Comparison of ENCODE assay signal across 1 cellular context in the genomic region with DNA sequence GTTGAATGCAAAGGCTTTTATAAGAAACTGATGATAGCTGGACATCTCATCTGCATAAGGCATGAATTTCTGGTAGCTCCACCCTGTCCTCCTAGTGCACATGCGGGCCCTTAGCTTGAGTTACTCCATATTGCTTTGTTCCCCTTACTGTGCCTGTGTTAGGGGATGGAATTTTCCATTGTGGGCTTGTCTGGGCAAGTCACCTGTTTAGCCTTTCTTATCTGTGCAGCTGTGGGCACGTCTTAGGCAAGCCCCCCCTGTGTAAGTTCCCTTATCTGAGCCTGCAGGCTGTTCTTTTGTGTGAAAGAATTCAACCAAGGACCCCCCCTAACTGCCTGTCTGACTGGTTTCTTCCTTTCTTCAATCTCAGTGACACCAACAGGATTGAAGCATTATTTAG.
TF ChIP-seq lines count a peak whose summit lies in the region.

No MANE protein-coding gene starts in this region.

TF ChIP-seq in K562, 482 proteins besides CTCF, POLR2A, EP300 and RAD21 (continued from another document and continues in another):
- TF ChIP-seq ZSCAN32 (CRISPR knock-in tag; IDR thresholded peaks at IDR 0.05) = peak; percentile 47; the same call in 1 of the 2 replicates
- TF ChIP-seq, protein P1, sequence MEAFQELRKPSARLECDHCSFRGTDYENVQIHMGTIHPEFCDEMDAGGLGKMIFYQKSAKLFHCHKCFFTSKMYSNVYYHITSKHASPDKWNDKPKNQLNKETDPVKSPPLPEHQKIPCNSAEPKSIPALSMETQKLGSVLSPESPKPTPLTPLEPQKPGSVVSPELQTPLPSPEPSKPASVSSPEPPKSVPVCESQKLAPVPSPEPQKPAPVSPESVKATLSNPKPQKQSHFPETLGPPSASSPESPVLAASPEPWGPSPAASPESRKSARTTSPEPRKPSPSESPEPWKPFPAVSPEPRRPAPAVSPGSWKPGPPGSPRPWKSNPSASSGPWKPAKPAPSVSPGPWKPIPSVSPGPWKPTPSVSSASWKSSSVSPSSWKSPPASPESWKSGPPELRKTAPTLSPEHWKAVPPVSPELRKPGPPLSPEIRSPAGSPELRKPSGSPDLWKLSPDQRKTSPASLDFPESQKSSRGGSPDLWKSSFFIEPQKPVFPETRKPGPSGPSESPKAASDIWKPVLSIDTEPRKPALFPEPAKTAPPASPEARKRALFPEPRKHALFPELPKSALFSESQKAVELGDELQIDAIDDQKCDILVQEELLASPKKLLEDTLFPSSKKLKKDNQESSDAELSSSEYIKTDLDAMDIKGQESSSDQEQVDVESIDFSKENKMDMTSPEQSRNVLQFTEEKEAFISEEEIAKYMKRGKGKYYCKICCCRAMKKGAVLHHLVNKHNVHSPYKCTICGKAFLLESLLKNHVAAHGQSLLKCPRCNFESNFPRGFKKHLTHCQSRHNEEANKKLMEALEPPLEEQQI (IDR thresholded peaks at IDR 0.05) = peak; percentile 89; the same call in 1 of the 2 replicates
- TF ChIP-seq, protein P2, sequence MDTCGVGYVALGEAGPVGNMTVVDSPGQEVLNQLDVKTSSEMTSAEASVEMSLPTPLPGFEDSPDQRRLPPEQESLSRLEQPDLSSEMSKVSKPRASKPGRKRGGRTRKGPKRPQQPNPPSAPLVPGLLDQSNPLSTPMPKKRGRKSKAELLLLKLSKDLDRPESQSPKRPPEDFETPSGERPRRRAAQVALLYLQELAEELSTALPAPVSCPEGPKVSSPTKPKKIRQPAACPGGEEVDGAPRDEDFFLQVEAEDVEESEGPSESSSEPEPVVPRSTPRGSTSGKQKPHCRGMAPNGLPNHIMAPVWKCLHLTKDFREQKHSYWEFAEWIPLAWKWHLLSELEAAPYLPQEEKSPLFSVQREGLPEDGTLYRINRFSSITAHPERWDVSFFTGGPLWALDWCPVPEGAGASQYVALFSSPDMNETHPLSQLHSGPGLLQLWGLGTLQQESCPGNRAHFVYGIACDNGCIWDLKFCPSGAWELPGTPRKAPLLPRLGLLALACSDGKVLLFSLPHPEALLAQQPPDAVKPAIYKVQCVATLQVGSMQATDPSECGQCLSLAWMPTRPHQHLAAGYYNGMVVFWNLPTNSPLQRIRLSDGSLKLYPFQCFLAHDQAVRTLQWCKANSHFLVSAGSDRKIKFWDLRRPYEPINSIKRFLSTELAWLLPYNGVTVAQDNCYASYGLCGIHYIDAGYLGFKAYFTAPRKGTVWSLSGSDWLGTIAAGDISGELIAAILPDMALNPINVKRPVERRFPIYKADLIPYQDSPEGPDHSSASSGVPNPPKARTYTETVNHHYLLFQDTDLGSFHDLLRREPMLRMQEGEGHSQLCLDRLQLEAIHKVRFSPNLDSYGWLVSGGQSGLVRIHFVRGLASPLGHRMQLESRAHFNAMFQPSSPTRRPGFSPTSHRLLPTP (IDR thresholded peaks at IDR 0.05; ENCODE audit: borderline replicate concordance, extremely low read depth, insufficient read length) = no peak
- TF ChIP-seq, protein P3, sequence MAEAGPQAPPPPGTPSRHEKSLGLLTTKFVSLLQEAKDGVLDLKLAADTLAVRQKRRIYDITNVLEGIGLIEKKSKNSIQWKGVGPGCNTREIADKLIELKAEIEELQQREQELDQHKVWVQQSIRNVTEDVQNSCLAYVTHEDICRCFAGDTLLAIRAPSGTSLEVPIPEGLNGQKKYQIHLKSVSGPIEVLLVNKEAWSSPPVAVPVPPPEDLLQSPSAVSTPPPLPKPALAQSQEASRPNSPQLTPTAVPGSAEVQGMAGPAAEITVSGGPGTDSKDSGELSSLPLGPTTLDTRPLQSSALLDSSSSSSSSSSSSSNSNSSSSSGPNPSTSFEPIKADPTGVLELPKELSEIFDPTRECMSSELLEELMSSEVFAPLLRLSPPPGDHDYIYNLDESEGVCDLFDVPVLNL (CRISPR knock-in tag; IDR thresholded peaks at IDR 0.05; ENCODE audit: low read depth) = no peak
- no peak for TF ChIP-seq RBM14 (IDR thresholded peaks at IDR 0.05; ENCODE audit: borderline replicate concordance, insufficient read depth, low read depth, low read length)
- TF ChIP-seq, protein P4, sequence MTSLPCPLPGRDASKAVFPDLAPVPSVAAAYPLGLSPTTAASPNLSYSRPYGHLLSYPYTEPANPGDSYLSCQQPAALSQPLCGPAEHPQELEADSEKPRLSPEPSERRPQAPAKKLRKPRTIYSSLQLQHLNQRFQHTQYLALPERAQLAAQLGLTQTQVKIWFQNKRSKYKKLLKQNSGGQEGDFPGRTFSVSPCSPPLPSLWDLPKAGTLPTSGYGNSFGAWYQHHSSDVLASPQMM (CRISPR knock-in tag; IDR thresholded peaks at IDR 0.05) = no peak
- no peak for TF ChIP-seq KLF10 (CRISPR knock-in tag; IDR thresholded peaks at IDR 0.05)
- TF ChIP-seq, protein P5, sequence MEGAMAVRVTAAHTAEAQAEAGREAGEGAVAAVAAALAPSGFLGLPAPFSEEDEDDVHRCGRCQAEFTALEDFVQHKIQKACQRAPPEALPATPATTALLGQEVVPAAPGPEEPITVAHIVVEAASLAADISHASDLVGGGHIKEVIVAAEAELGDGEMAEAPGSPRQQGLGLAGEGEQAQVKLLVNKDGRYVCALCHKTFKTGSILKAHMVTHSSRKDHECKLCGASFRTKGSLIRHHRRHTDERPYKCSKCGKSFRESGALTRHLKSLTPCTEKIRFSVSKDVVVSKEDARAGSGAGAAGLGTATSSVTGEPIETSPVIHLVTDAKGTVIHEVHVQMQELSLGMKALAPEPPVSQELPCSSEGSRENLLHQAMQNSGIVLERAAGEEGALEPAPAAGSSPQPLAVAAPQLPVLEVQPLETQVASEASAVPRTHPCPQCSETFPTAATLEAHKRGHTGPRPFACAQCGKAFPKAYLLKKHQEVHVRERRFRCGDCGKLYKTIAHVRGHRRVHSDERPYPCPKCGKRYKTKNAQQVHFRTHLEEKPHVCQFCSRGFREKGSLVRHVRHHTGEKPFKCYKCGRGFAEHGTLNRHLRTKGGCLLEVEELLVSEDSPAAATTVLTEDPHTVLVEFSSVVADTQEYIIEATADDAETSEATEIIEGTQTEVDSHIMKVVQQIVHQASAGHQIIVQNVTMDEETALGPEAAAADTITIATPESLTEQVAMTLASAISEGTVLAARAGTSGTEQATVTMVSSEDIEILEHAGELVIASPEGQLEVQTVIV (CRISPR knock-in tag; IDR thresholded peaks at IDR 0.05; ENCODE audit: borderline replicate concordance) = no peak
- TF ChIP-seq ZNF431 (CRISPR knock-in tag; IDR thresholded peaks at IDR 0.05) = no peak
- peak; percentile 94 for TF ChIP-seq PHTF2 (CRISPR knock-in tag; IDR thresholded peaks at IDR 0.05)
- TF ChIP-seq FOXJ2 (tag; IDR thresholded peaks at IDR 0.05) = no peak
- TF ChIP-seq, protein P6, sequence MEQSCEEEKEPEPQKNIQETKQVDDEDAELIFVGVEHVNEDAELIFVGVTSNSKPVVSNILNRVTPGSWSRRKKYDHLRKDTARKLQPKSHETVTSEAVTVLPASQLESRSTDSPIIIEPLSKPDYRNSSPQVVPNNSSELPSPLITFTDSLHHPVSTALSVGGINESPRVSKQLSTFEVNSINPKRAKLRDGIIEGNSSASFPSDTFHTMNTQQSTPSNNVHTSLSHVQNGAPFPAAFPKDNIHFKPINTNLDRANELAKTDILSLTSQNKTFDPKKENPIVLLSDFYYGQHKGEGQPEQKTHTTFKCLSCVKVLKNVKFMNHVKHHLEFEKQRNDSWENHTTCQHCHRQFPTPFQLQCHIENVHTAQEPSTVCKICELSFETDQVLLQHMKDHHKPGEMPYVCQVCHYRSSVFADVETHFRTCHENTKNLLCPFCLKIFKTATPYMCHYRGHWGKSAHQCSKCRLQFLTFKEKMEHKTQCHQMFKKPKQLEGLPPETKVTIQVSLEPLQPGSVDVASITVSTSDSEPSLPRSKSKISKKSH (CRISPR knock-in tag; IDR thresholded peaks at IDR 0.05) = peak; percentile 85; the same call in 1 of the 2 replicates
- peak; percentile 94 for TF ChIP-seq PTTG1 (tag; IDR thresholded peaks at IDR 0.05; ENCODE audit: low read depth)
- TF ChIP-seq ZKSCAN8 (CRISPR knock-in tag; IDR thresholded peaks at IDR 0.05) = peak; percentile 84; the same call in 1 of the 2 replicates
- no peak for TF ChIP-seq MCM5 (IDR thresholded peaks at IDR 0.05; ENCODE audit: low read depth)
- TF ChIP-seq PCBP2 (IDR thresholded peaks at IDR 0.05; ENCODE audit: low read depth, low read length, poor library complexity, severe bottlenecking) = no peak
- TF ChIP-seq LARP7 (IDR thresholded peaks at IDR 0.05) = no peak
- TF ChIP-seq C11orf30 (IDR thresholded peaks at IDR 0.05; ENCODE audit: low read depth) = no peak
- TF ChIP-seq KDM4B (IDR thresholded peaks at IDR 0.05; ENCODE audit: borderline replicate concordance in 2 of 2, low read depth in 1 of 2) = no peak
- peak; percentile 78; the same call in 1 of the 2 replicates for TF ChIP-seq SMARCC2 (IDR thresholded peaks at IDR 0.05; ENCODE audit: low read depth)
- TF ChIP-seq SAFB (IDR thresholded peaks at IDR 0.05; ENCODE audit: borderline replicate concordance, low read depth, low read length) = no peak
- TF ChIP-seq, protein P7, sequence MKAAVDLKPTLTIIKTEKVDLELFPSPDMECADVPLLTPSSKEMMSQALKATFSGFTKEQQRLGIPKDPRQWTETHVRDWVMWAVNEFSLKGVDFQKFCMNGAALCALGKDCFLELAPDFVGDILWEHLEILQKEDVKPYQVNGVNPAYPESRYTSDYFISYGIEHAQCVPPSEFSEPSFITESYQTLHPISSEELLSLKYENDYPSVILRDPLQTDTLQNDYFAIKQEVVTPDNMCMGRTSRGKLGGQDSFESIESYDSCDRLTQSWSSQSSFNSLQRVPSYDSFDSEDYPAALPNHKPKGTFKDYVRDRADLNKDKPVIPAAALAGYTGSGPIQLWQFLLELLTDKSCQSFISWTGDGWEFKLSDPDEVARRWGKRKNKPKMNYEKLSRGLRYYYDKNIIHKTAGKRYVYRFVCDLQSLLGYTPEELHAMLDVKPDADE (conservative IDR thresholded peaks at IDR 0.05; ENCODE audit: control insufficient read depth, low read depth, low read length) = no peak
- peak; percentile 94 for TF ChIP-seq FOXM1 (IDR thresholded peaks at IDR 0.05; ENCODE audit: low read depth)
- no peak for TF ChIP-seq FOXM1 (CRISPR knock-in tag; IDR thresholded peaks at IDR 0.05; ENCODE audit: low read depth)
- no peak for TF ChIP-seq NFE2 (IDR thresholded peaks at IDR 0.05; ENCODE audit: low read depth)
- TF ChIP-seq, protein P8, sequence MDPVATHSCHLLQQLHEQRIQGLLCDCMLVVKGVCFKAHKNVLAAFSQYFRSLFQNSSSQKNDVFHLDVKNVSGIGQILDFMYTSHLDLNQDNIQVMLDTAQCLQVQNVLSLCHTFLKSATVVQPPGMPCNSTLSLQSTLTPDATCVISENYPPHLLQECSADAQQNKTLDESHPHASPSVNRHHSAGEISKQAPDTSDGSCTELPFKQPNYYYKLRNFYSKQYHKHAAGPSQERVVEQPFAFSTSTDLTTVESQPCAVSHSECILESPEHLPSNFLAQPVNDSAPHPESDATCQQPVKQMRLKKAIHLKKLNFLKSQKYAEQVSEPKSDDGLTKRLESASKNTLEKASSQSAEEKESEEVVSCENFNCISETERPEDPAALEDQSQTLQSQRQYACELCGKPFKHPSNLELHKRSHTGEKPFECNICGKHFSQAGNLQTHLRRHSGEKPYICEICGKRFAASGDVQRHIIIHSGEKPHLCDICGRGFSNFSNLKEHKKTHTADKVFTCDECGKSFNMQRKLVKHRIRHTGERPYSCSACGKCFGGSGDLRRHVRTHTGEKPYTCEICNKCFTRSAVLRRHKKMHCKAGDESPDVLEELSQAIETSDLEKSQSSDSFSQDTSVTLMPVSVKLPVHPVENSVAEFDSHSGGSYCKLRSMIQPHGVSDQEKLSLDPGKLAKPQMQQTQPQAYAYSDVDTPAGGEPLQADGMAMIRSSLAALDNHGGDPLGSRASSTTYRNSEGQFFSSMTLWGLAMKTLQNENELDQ (CRISPR knock-in tag; IDR thresholded peaks at IDR 0.05; ENCODE audit: borderline replicate concordance) = no peak
- TF ChIP-seq, protein P9, sequence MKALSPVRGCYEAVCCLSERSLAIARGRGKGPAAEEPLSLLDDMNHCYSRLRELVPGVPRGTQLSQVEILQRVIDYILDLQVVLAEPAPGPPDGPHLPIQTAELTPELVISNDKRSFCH (CRISPR knock-in tag; IDR thresholded peaks at IDR 0.05) = peak; percentile 87
- TF ChIP-seq, protein P9 (tag; IDR thresholded peaks at IDR 0.05) = peak; percentile 77
- TF ChIP-seq, protein P10, sequence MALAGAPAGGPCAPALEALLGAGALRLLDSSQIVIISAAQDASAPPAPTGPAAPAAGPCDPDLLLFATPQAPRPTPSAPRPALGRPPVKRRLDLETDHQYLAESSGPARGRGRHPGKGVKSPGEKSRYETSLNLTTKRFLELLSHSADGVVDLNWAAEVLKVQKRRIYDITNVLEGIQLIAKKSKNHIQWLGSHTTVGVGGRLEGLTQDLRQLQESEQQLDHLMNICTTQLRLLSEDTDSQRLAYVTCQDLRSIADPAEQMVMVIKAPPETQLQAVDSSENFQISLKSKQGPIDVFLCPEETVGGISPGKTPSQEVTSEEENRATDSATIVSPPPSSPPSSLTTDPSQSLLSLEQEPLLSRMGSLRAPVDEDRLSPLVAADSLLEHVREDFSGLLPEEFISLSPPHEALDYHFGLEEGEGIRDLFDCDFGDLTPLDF (CRISPR knock-in tag; IDR thresholded peaks at IDR 0.05) = no peak
- TF ChIP-seq ZNF212 (CRISPR knock-in tag; IDR thresholded peaks at IDR 0.05) = peak; percentile 95
- peak in 1 of 2 experiments; percentile 48; a peak in 1 of 4 replicates for TF ChIP-seq NONO (IDR thresholded peaks at IDR 0.05; ENCODE audit: low read depth in 2 of 2, low read length in 1 of 2)
- TF ChIP-seq PML (IDR thresholded peaks at IDR 0.05; ENCODE audit: low read length) = peak; percentile 92
- peak; percentile 82 for TF ChIP-seq ZNF175 (CRISPR knock-in tag; IDR thresholded peaks at IDR 0.05; ENCODE audit: low read depth)
- TF ChIP-seq, protein P11, sequence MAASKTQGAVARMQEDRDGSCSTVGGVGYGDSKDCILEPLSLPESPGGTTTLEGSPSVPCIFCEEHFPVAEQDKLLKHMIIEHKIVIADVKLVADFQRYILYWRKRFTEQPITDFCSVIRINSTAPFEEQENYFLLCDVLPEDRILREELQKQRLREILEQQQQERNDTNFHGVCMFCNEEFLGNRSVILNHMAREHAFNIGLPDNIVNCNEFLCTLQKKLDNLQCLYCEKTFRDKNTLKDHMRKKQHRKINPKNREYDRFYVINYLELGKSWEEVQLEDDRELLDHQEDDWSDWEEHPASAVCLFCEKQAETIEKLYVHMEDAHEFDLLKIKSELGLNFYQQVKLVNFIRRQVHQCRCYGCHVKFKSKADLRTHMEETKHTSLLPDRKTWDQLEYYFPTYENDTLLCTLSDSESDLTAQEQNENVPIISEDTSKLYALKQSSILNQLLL (CRISPR knock-in tag; IDR thresholded peaks at IDR 0.05; ENCODE audit: borderline replicate concordance) = no peak
- TF ChIP-seq, protein P12, sequence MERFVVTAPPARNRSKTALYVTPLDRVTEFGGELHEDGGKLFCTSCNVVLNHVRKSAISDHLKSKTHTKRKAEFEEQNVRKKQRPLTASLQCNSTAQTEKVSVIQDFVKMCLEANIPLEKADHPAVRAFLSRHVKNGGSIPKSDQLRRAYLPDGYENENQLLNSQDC (CRISPR knock-in tag; IDR thresholded peaks at IDR 0.05) = no peak
- peak; percentile 48; the same call in 1 of the 2 replicates for TF ChIP-seq L3MBTL2 (IDR thresholded peaks at IDR 0.05)
- peak; percentile 85 for TF ChIP-seq PYGO2 (tag; IDR thresholded peaks at IDR 0.05)
- TF ChIP-seq MAZ (CRISPR knock-in tag; conservative IDR thresholded peaks at IDR 0.05 in 1 of 2, IDR thresholded peaks at IDR 0.05 in 1 of 2) = peak; percentile 41 to 97; a peak in 3 of 4 replicates
- TF ChIP-seq, protein P13, sequence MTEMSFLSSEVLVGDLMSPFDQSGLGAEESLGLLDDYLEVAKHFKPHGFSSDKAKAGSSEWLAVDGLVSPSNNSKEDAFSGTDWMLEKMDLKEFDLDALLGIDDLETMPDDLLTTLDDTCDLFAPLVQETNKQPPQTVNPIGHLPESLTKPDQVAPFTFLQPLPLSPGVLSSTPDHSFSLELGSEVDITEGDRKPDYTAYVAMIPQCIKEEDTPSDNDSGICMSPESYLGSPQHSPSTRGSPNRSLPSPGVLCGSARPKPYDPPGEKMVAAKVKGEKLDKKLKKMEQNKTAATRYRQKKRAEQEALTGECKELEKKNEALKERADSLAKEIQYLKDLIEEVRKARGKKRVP (CRISPR knock-in tag; IDR thresholded peaks at IDR 0.05) = peak; percentile 94
- peak; percentile 83 for TF ChIP-seq ATF7 (IDR thresholded peaks at IDR 0.05)
